16 cellular contexts compared by ENCODE assay signal in genomic region chr3:84960994-84961393, GRCh38. TPM values are rescaled to one million over a fixed set of nuclear protein-coding genes. Genes with fewer than 3 reads are reported as not detected.
A peak's percentile ranks its signal among the peaks of the same experiment; 100 is the strongest.
DNase-seq lines count a peak whose midpoint lies in the region; ATAC-seq and TF ChIP-seq lines count a peak whose summit lies in the region.
"Had no signal": no experiment of that assay in that cellular context is flagged by ENCODE, and none has a peak within 500 bp of the region (broad histone marks: within the 10 kb centered on the region; RNA-seq: fewer than 3 reads in every experiment).

No MANE protein-coding gene starts in this region.

- no peaks in the 10 kb centered on the region for H3K79me2 ChIP-seq in SK-N-SH (ENCODE audit: insufficient read depth)
- no peaks in the 10 kb centered on the region for H3K79me2 ChIP-seq in smooth muscle cell (ENCODE audit: low read depth)
- H3K79me2 ChIP-seq: parathyroid adenoma had no signal

- H3K27ac ChIP-seq in SK-N-SH (ENCODE audit: low read depth in 2 of 2, low read length in 1 of 2) (no peak overlapping the region), mesodermal cell (ENCODE audit: low read depth, low read length, severe bottlenecking) (no peak overlapping the region), smooth muscle cell (ENCODE audit: low read depth) (no peak overlapping the region)
- H3K27ac ChIP-seq: foreskin keratinocyte, parathyroid adenoma, VCaP had no signal

- TF ChIP-seq RAD21 in SK-N-SH (IDR thresholded peaks at IDR 0.05; ENCODE audit: low read length): no peak

- H3K36me3 ChIP-seq in SK-N-SH (replicated peaks in 1 of 2; ENCODE audit: control insufficient read depth in 1 of 2, insufficient read depth in 2 of 2, low read length in 1 of 2): no peaks in the 10 kb centered on the region
- H3K36me3 ChIP-seq in mesodermal cell (ENCODE audit: control insufficient read depth, insufficient read depth, low read length): no peaks in the 10 kb centered on the region
- H3K36me3 ChIP-seq in smooth muscle cell (ENCODE audit: low read depth): no peaks in the 10 kb centered on the region

- H3K9me2 ChIP-seq in SK-N-SH: no peaks in the 10 kb centered on the region

- H2AFZ ChIP-seq in SK-N-SH (ENCODE audit: low read depth) (no peak overlapping the region), smooth muscle cell (ENCODE audit: low read depth) (no peak overlapping the region)
- H2AFZ ChIP-seq: parathyroid adenoma had no signal

- no peak for ATAC-seq in SK-N-SH treated with all-trans-retinoic acid at 6 μM for 48 hours
- ATAC-seq: foreskin keratinocyte had no signal

- no peak for TF ChIP-seq CTCF in SK-N-SH (IDR thresholded peaks at IDR 0.05)
- no peak for TF ChIP-seq CTCF in smooth muscle cell (IDR thresholded peaks at IDR 0.05; ENCODE audit: borderline replicate concordance, insufficient read depth, poor library complexity, severe bottlenecking)

- no peaks in the 10 kb centered on the region for H3F3A ChIP-seq in SK-N-SH (replicated peaks; ENCODE audit: insufficient read depth)
- no peaks in the 10 kb centered on the region for H3F3A ChIP-seq in smooth muscle cell (ENCODE audit: low read depth)

- POLR2A ChIA-PET in SK-N-SH (lab: Yijun Ruan, JAX): no interaction called here

- H3K9me3 ChIP-seq in SK-N-SH (no peaks in the 10 kb centered on the region), mesodermal cell (ENCODE audit: control insufficient read depth, low read length) (no peaks in the 10 kb centered on the region), smooth muscle cell (replicated peaks; ENCODE audit: low read depth) (no peaks in the 10 kb centered on the region)

- H3K27me3 ChIP-seq in SK-N-SH (ENCODE audit: insufficient read depth): peaks cover 29% of the 10 kb centered on the region
- peaks cover 58% of the 10 kb centered on the region for H3K27me3 ChIP-seq in smooth muscle cell (ENCODE audit: low read depth)

- no peak for TF ChIP-seq EP300 in SK-N-SH (IDR thresholded peaks at IDR 0.05; ENCODE audit: borderline replicate concordance in 1 of 2, low read depth in 1 of 2, low read length in 1 of 2)

- no peak overlapping the region for H3K9ac ChIP-seq in SK-N-SH
- H3K9ac ChIP-seq in smooth muscle cell (ENCODE audit: low read depth): no peak overlapping the region
- H3K9ac ChIP-seq: parathyroid adenoma had no signal

- H3K4me1 ChIP-seq in SK-N-SH (ENCODE audit: control insufficient read depth in 1 of 2, insufficient read depth in 2 of 2, low read depth in 1 of 2, low read length in 1 of 2) (peaks cover 4 to 6% of the 10 kb centered on the region in 2 experiments; a peak in 3 of 4 replicates), mesodermal cell (ENCODE audit: control insufficient read depth, insufficient read depth, low read length, poor library complexity, severe bottlenecking) (peaks cover 4% of the 10 kb centered on the region), smooth muscle cell (ENCODE audit: low read depth) (peaks cover 14% of the 10 kb centered on the region)
- H3K4me1 ChIP-seq: foreskin keratinocyte, parathyroid adenoma had no signal

- no peak overlapping the region for H3K4me2 ChIP-seq in SK-N-SH
- H3K4me2 ChIP-seq in smooth muscle cell: peak overlapping the region; percentile 39

- 5% methylated on average over 7 of the region's 7 CpGs for WGBS in SK-N-SH (ENCODE audit: low lambda C conversion rate)
- 10 to 16% methylated on average over 4 of the region's 7 CpGs for WGBS in mesodermal cell (ENCODE audit: insufficient coverage in 2 of 2), 2 experiments
- 12% methylated on average over 7 of the region's 7 CpGs for WGBS in smooth muscle cell (ENCODE audit: low lambda C conversion rate)

- DNase-seq in SK-N-SH (peak; percentile 4), cerebellum (ENCODE audit: low spot score) (peak; percentile 55), smooth muscle cell (lab: John Stamatoyannopoulos, UW; ENCODE audit: unreplicated experiment) (no peak), SHP77 (lab: John Stamatoyannopoulos, UW) (no peak), kidney glomerular epithelial cell (lab: John Stamatoyannopoulos, UW) (no peak), NCI-H2171 (lab: John Stamatoyannopoulos, UW) (no peak)
- DNase-seq: CD4-positive, alpha-beta T cell; foreskin keratinocyte; NCI-H1436 treated with DMSO at 0.1 percent for 48 hours; NCI-H226; stimulated activated CD4-positive, alpha-beta T cell treated with anti-CD3 and anti-CD28 coated beads, Interleukin-15, amount 100 ng/mL, for 24 hours had no signal

- peak overlapping the region in 1 of 2 experiments; percentile 63; a peak in 2 of 4 replicates for H3K4me3 ChIP-seq in SK-N-SH (ENCODE audit: low read depth in 2 of 2, low read length in 1 of 2)
- peak overlapping the region; percentile 12 for H3K4me3 ChIP-seq in mesodermal cell (ENCODE audit: extremely low read depth, insufficient read depth, low read length, poor library complexity, severe bottlenecking)
- peak overlapping the region; percentile 11 for H3K4me3 ChIP-seq in smooth muscle cell

- H4K20me1 ChIP-seq in SK-N-SH (ENCODE audit: insufficient read depth): no peaks in the 10 kb centered on the region
- no peaks in the 10 kb centered on the region for H4K20me1 ChIP-seq in smooth muscle cell (ENCODE audit: low read depth)

- CTCF ChIA-PET in SK-N-SH (lab: Yijun Ruan, JAX): interaction anchor here (1.0 kb wide), 1 partner anchor 410 kb away, joined by 3 read pairs; no protein-coding TSS in a partner anchor

TF ChIP-seq in SK-N-SH, 30 proteins besides CTCF, POLR2A, EP300 and RAD21 (continues in another document):
- TF ChIP-seq MXI1 (IDR thresholded peaks at IDR 0.05; ENCODE audit: low read depth, low read length) (no peak), ELF1 (IDR thresholded peaks at IDR 0.05) (no peak), GATA2 (CRISPR knock-in tag; IDR thresholded peaks at IDR 0.05) (no peak), IRF3 (IDR thresholded peaks at IDR 0.05; ENCODE audit: low read depth, low read length) (no peak), USF1 (IDR thresholded peaks at IDR 0.05; ENCODE audit: borderline replicate concordance, low read depth) (no peak), RXRA (IDR thresholded peaks at IDR 0.05; ENCODE audit: borderline replicate concordance, low read depth) (no peak), TCF12 (IDR thresholded peaks at IDR 0.05) (no peak), FOXM1 (IDR thresholded peaks at IDR 0.05; ENCODE audit: low read depth) (no peak)

TF ChIP-seq in SK-N-SH treated with all-trans-retinoic acid at 6 μM for 48 hours, 23 proteins besides CTCF, POLR2A, EP300 and RAD21 (continues in another document):
- TF ChIP-seq PATZ1 (CRISPR knock-in tag; IDR thresholded peaks at IDR 0.05; ENCODE audit: borderline replicate concordance) (no peak), ZFP3 (CRISPR knock-in tag; IDR thresholded peaks at IDR 0.05) (no peak), CSRNP3 (CRISPR knock-in tag; IDR thresholded peaks at IDR 0.05) (no peak), ZNF70 (CRISPR knock-in tag; IDR thresholded peaks at IDR 0.05) (no peak), ZC3H10 (CRISPR knock-in tag; IDR thresholded peaks at IDR 0.05) (no peak)

RNA-seq across cellular contexts. Expression of gene CADM2, which starts 2.2 kb away (rescaled TPM):
- 0.46 and 0.60 TPM in 2 replicates for polyA plus RNA-seq in SK-N-SH (2012; rRNA removed)
- polyA plus RNA-seq in SK-N-SH (2012; cell fraction: cytosol; rRNA removed): 0.54 and 0.67 TPM in 2 replicates
- polyA plus RNA-seq in SK-N-SH (2012; cell fraction: nucleus; rRNA removed): 0.77 and 1.5 TPM in 2 replicates
- 74.3 TPM for total RNA-seq in cerebellum
- 1.3 TPM for polyA plus RNA-seq in mesodermal cell (2013, experiment 1 of 2)
- 0.81 TPM for polyA plus RNA-seq in mesodermal cell (2013, experiment 2 of 2)
- total RNA-seq in smooth muscle cell: 0.13 and 0.90 TPM in 2 replicates
- not detected in 2 replicates for polyA plus RNA-seq in smooth muscle cell
- total RNA-seq: A172, foreskin keratinocyte had no signal

Comparison
In these comparisons a context has a peak if more than half of its experiments do, and no peak if none do; other contexts are left out.
1. DNase-seq: peak in SK-N-SH (single experiment) and cerebellum (single experiment); none in smooth muscle cell (single experiment), SHP77 (0 of 2), kidney glomerular epithelial cell (single experiment) and NCI-H2171 (single experiment).
2. RNA of gene CADM2, which starts 2.2 kb away (total RNA-seq): 74.3 TPM in cerebellum (single experiment); 0.13 to 0.90 TPM in smooth muscle cell; every median in the first group is over 10 times any median in the second.